ENCODE assay signal across 8 cellular contexts in genomic region chr4:26583865-26584652, GRCh38. TPM values are rescaled to one million over a fixed set of nuclear protein-coding genes. Genes with fewer than 3 reads are reported as not detected.
DNase-seq lines count a peak whose midpoint lies in the region; ATAC-seq and TF ChIP-seq lines count a peak whose summit lies in the region.

TBC1D19 (plus strand) TSS chr4:26584084; CDS start chr4:26584194, 110 bp downstream.

- peak; percentile 100 for ATAC-seq in HG02571 (IDR thresholded peaks at IDR 0.05; ENCODE audit: unreplicated experiment)

- H3K4me3 Mint-ChIP-seq in activated naive CD4-positive, alpha-beta T cell treated with anti-CD3 and anti-CD28 coated beads, Interleukin-2, amount 50 U/mL, for 24 hours = peak within 1 kb of the TSS; percentile 95

- H3K4me2 ChIP-seq in osteoblast (ENCODE audit: insufficient read depth, low read length) = peak within 1 kb of the TSS; percentile 100

- H4K20me1 ChIP-seq in osteoblast (ENCODE audit: insufficient read depth, low read length) = no peaks in the 10 kb centered on the region

- H3K27me3 Mint-ChIP-seq in activated naive CD4-positive, alpha-beta T cell treated with anti-CD3 and anti-CD28 coated beads, Interleukin-2, amount 50 U/mL, for 24 hours = peaks cover 2% of the 10 kb centered on the region

- H3K27ac Mint-ChIP-seq in activated naive CD4-positive, alpha-beta T cell treated with anti-CD3 and anti-CD28 coated beads, Interleukin-2, amount 50 U/mL, for 24 hours = peak within 1 kb of the TSS; percentile 95

- H3K9me3 Mint-ChIP-seq in activated naive CD4-positive, alpha-beta T cell treated with anti-CD3 and anti-CD28 coated beads, Interleukin-2, amount 50 U/mL, for 24 hours = no peaks in the 10 kb centered on the region

- H3K36me3 ChIP-seq in osteoblast (ENCODE audit: insufficient read depth, low read length) (no peaks in the 10 kb centered on the region), testis (ENCODE audit: low read depth, missing control alignments) (no peaks in the 10 kb centered on the region)

- TF ChIP-seq CTCF in NB4 (IDR thresholded peaks at IDR 0.05; ENCODE audit: low read depth, low read length) (no peak), osteoblast (IDR thresholded peaks at IDR 0.05; ENCODE audit: extremely low read depth, low read depth, low read length) (no peak), testis (IDR thresholded peaks at IDR 0.05) (peak in 1 of 3 experiments; percentile 8)

- H3K36me3 Mint-ChIP-seq in activated naive CD4-positive, alpha-beta T cell treated with anti-CD3 and anti-CD28 coated beads, Interleukin-2, amount 50 U/mL, for 24 hours = peaks cover 5% of the 10 kb centered on the region

- no peaks in the 10 kb centered on the region for H3K9me3 ChIP-seq in osteoblast (ENCODE audit: low read depth, low read length)
- H3K9me3 ChIP-seq in testis = no peaks in the 10 kb centered on the region

- peak; percentile 95 for DNase-seq in NB4 (ENCODE audit: low read depth)
- peak; percentile 88 for DNase-seq in SK-N-DZ (ENCODE audit: low spot score)
- peak; percentile 88 for DNase-seq in glomerular visceral epithelial cell (ENCODE audit: extremely low spot score)
- peak; percentile 85 for DNase-seq in osteoblast (ENCODE audit: insufficient read length, low spot score, missing footprints)
- DNase-seq in testis = peak; percentile 91

- H3K27ac ChIP-seq in osteoblast (ENCODE audit: low read depth, low read length) (peak within 1 kb of the TSS; percentile 86), testis (peak within 1 kb of the TSS; percentile 53 to 79)

- peak within 1 kb of the TSS; percentile 100 for H2AFZ ChIP-seq in osteoblast (ENCODE audit: low read length)

- peaks cover 47% of the 10 kb centered on the region for H3K79me2 ChIP-seq in osteoblast (ENCODE audit: insufficient read depth, low read length)

- H3K4me3 ChIP-seq in GM08714 (ENCODE audit: low read length) (peak within 1 kb of the TSS; percentile 79), NB4 (ENCODE audit: low read depth, low read length) (peak within 1 kb of the TSS; percentile 84), osteoblast (ENCODE audit: insufficient read depth, low read length) (peak within 1 kb of the TSS; percentile 99), testis (peak within 1 kb of the TSS; percentile 66 to 76)

- peaks cover 22% of the 10 kb centered on the region for H3K4me1 ChIP-seq in osteoblast (ENCODE audit: insufficient read depth, low read length)
- no peaks in the 10 kb centered on the region for H3K4me1 ChIP-seq in testis

- intact Hi-C loops in testis (cut with DNase I; ENCODE audit: low total_unique reads) = no loop called here

- 0% methylated on average over 23 to 39 of the region's 39 CpGs for WGBS in testis, 2 donors

- TF ChIP-seq POLR2A in NB4 (IDR thresholded peaks at IDR 0.05; ENCODE audit: extremely low read depth, insufficient read length) (no peak), testis (IDR thresholded peaks at IDR 0.05) (no peak)

- peaks cover 42% of the 10 kb centered on the region for H3K4me1 Mint-ChIP-seq in activated naive CD4-positive, alpha-beta T cell treated with anti-CD3 and anti-CD28 coated beads, Interleukin-2, amount 50 U/mL, for 24 hours

- H3K27me3 ChIP-seq in osteoblast (ENCODE audit: insufficient read depth, low read length) (no peaks in the 10 kb centered on the region), testis (no peaks in the 10 kb centered on the region)

RNA-seq across cellular contexts. Expression of gene TBC1D19, which starts in this region (rescaled TPM):
- 5.5 and 8.6 TPM in 2 replicates for polyA plus RNA-seq in SK-N-DZ (2014; cell fraction: cytosol; rRNA removed)
- polyA plus RNA-seq in SK-N-DZ (2014; cell fraction: nucleus; rRNA removed) = 12.6 and 13.5 TPM in 2 replicates
- 49.2 and 56.1 TPM in 2 replicates for total RNA-seq in osteoblast
- total RNA-seq in testis = 10 to 100 TPM; 13.9 to 20.2 TPM
- 5.7 TPM for polyA plus RNA-seq in testis (ENCODE audit: insufficient read depth, low read depth, low replicate concordance)

Comparison
In these comparisons a context has a peak if more than half of its experiments do, and no peak if none do; other contexts are left out.
1. Peak in every context shown above with its lines: DNase-seq, ATAC-seq, H3K4me3 ChIP-seq and H3K27ac ChIP-seq.